25 cellular contexts compared by ENCODE assay signal in genomic region chr1:244082969-244083368, GRCh38.
"Had no signal": no experiment of that assay in that cellular context is flagged by ENCODE, and none has a peak within 500 bp of the region (broad histone marks: within the 10 kb centered on the region; RNA-seq: fewer than 3 reads in every experiment).

No MANE protein-coding gene starts in this region.

- H3K27me3 ChIP-seq: right lobe of liver, thyroid gland, upper lobe of left lung, vagina had no signal

- H3K4me3 ChIP-seq: psoas muscle, right lobe of liver, sigmoid colon, stomach, thoracic aorta, thyroid gland, tibial nerve, upper lobe of left lung, vagina had no signal

- H3K9me3 ChIP-seq: psoas muscle, right lobe of liver, thoracic aorta, thyroid gland, upper lobe of left lung, vagina had no signal

- H3K27ac ChIP-seq: parathyroid adenoma, psoas muscle, right lobe of liver, sigmoid colon, stomach, thoracic aorta, thyroid gland, tibial nerve, upper lobe of left lung, vagina had no signal

- H3K9ac ChIP-seq: parathyroid adenoma had no signal

- DNase-seq: naive thymus-derived CD8-positive, alpha-beta T cell; nephron progenitor cell; occipital lobe; posterior cingulate gyrus; psoas muscle; right cardiac atrium; right lobe of liver; sigmoid colon; small intestine; stimulated activated CD4-positive, alpha-beta T cell treated with anti-CD3 and anti-CD28 coated beads, Interleukin-15, amount 100 ng/mL, for 24 hours; stimulated activated CD4-positive, alpha-beta T cell treated with anti-CD3 and anti-CD28 coated beads, Interleukin-2, amount 100 ng/mL, for 24 hours; stimulated activated CD4-positive, alpha-beta T cell treated with anti-CD3 and anti-CD28 coated beads, Interleukin-2, amount 100 ng/mL, for 48 hours; stimulated activated CD4-positive, alpha-beta T cell treated with anti-CD3 and anti-CD28 coated beads, Interleukin-4, amount 100 ng/mL, for 24 hours; stimulated activated naive B cell treated with anti-CD40 and anti-IgM and Interleukin-4, amounts not matched to agents 10 μg/mL and 1 μg/mL and 100 μg/mL, for 72 hours; stimulated activated naive CD4-positive, alpha-beta T cell treated with Interleukin-2 at 50 U/mL for 16 hours; stomach; thyroid gland; upper lobe of left lung had no signal

- H3K4me1 ChIP-seq: parathyroid adenoma, psoas muscle, right lobe of liver, stomach, thyroid gland, upper lobe of left lung, vagina had no signal

- H3K79me2 ChIP-seq: parathyroid adenoma had no signal

- ATAC-seq: naive thymus-derived CD8-positive, alpha-beta T cell; natural killer cell treated with Interleukin-12 subunit alpha and Interleukin-12 subunit beta and Interleukin-15 and Interleukin-18, amount 100 ng/mL, for 72 hours; psoas muscle; right cardiac atrium; right lobe of liver; stimulated activated effector memory CD8-positive, alpha-beta T cell treated with anti-CD3 and anti-CD28 coated beads, Interleukin-12 subunit alpha, Interleukin-12 subunit beta, amount 100 ng/mL, for 72 hours; stimulated activated naive B cell treated with anti-CD40 and anti-IgM and Interleukin-4, amounts not matched to agents 10 μg/mL and 1 μg/mL and 100 μg/mL, for 72 hours had no signal

- H3K36me3 ChIP-seq: right lobe of liver, sigmoid colon, stomach, thoracic aorta, thyroid gland, tibial nerve, upper lobe of left lung, vagina had no signal

- FAIRE-seq: small intestine, urothelium cell line had no signal

- H2AFZ ChIP-seq: parathyroid adenoma had no signal
